8 cellular contexts compared by ENCODE assay signal in the genomic region with DNA sequence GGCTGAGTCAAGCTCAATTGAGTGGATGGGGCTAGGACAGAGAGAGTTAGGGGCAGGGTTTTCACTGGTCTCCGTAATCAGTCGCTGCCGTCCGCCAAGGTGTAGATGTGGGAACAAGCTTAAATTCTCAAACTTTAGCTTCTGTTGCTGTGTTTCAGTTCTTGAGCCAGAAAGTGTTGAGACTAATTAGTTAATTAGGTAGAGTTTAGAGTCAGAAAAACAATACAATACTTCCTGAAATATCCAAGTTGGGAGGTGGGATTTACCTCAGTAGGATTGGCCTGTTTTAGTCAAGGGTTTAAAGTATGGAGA. TPM values are rescaled to one million over a fixed set of nuclear protein-coding genes. Genes with fewer than 3 reads are reported as not detected.
A peak's percentile ranks its signal among the peaks of the same experiment; 100 is the strongest.
DNase-seq lines count a peak whose midpoint lies in the region; ATAC-seq and TF ChIP-seq lines count a peak whose summit lies in the region.

No MANE protein-coding gene starts in this region.

- H2AFZ ChIP-seq in OCI-LY3 (ENCODE audit: low read depth, low read length) (peak overlapping the region; percentile 44; the same call in 1 of the 2 replicates), parathyroid adenoma (peak overlapping the region; percentile 92)

- peaks cover 24% of the 10 kb centered on the region for H3K4me1 ChIP-seq in CD8-positive, alpha-beta memory T cell (ENCODE audit: insufficient read depth, low read length)
- H3K4me1 ChIP-seq in OCI-LY3 (ENCODE audit: low read length): peaks cover 22% of the 10 kb centered on the region
- peaks cover 8 to 27% (median 24%) of the 10 kb centered on the region in 4 donors for H3K4me1 ChIP-seq in esophagus muscularis mucosa
- H3K4me1 ChIP-seq in parathyroid adenoma: peaks cover 2% of the 10 kb centered on the region

- ATAC-seq in HG02970 (IDR thresholded peaks at IDR 0.05; ENCODE audit: low FRiP score, unreplicated experiment) (no peak), GM18873 (IDR thresholded peaks at IDR 0.05; ENCODE audit: low FRiP score, unreplicated experiment) (no peak)

- intact Hi-C loops in esophagus muscularis mucosa (cut with DNase I): loop anchor here (1.0 to 10.0 kb wide), 3 partner anchors 40 to 204 kb away; a partner anchor contains a TSS

- H3K79me2 ChIP-seq in OCI-LY3 (ENCODE audit: low read length): peaks cover 62% of the 10 kb centered on the region
- H3K79me2 ChIP-seq in parathyroid adenoma: peaks cover 15% of the 10 kb centered on the region

- peaks cover 9% of the 10 kb centered on the region for H3K36me3 ChIP-seq in CD8-positive, alpha-beta memory T cell (ENCODE audit: insufficient read depth, low read length)
- H3K36me3 ChIP-seq in OCI-LY3 (replicated peaks; ENCODE audit: low read depth, low read length) (peaks cover 32% of the 10 kb centered on the region), esophagus muscularis mucosa (no peaks in the 10 kb centered on the region), parathyroid adenoma (ENCODE audit: control insufficient read depth, insufficient read depth, low read length) (no peaks in the 10 kb centered on the region)

- H3K9me3 ChIP-seq in CD8-positive, alpha-beta memory T cell (ENCODE audit: low read length): no peaks in the 10 kb centered on the region
- H3K9me3 ChIP-seq in OCI-LY3 (ENCODE audit: insufficient read depth, low read length) (no peaks in the 10 kb centered on the region), esophagus muscularis mucosa (no peaks in the 10 kb centered on the region), parathyroid adenoma (ENCODE audit: control insufficient read depth, low read length) (no peaks in the 10 kb centered on the region)

- H3K4me2 ChIP-seq in OCI-LY3 (ENCODE audit: low read length) (peak overlapping the region; percentile 84), parathyroid adenoma (ENCODE audit: low read length) (peak overlapping the region; percentile 96)

- H3K27me3 ChIP-seq in CD8-positive, alpha-beta memory T cell (ENCODE audit: insufficient read depth, low read length, poor library complexity, severe bottlenecking): no peaks in the 10 kb centered on the region
- H3K27me3 ChIP-seq in OCI-LY3 (ENCODE audit: low read depth, low read length) (no peaks in the 10 kb centered on the region), esophagus muscularis mucosa (no peaks in the 10 kb centered on the region), parathyroid adenoma (ENCODE audit: control insufficient read depth, insufficient read depth, low read length) (no peaks in the 10 kb centered on the region)

- peaks cover 32% of the 10 kb centered on the region for H4K20me1 ChIP-seq in OCI-LY3 (ENCODE audit: insufficient read depth, low read length)

- no peak for TF ChIP-seq POLR2A in esophagus muscularis mucosa (IDR thresholded peaks at IDR 0.05; ENCODE audit: low read depth)

- CTCF ChIA-PET in CD8-positive, alpha-beta memory T cell (lab: Charles Lee): interaction anchor here (1.2 to 2.8 kb wide), 9 partner anchors 11 to 203 kb away, joined by 3 to 29 read pairs (median 5); a partner anchor contains a TSS

- peaks cover 22 to 25% (median 24%) of the 10 kb centered on the region in 3 donors for H3K4me1 Mint-ChIP-seq in CD8-positive, alpha-beta memory T cell

- H3K27me3 Mint-ChIP-seq in CD8-positive, alpha-beta memory T cell: peaks cover 0 to 5% of the 10 kb centered on the region in 2 donors

- no peak overlapping the region for H3K27ac Mint-ChIP-seq in CD8-positive, alpha-beta memory T cell

- 0% methylated on average over 4 of the region's 4 CpGs for WGBS in esophagus muscularis mucosa

- TF ChIP-seq CTCF in OCI-LY3 (IDR thresholded peaks at IDR 0.05; ENCODE audit: low read depth, low read length): no peak
- no peak for TF ChIP-seq CTCF in esophagus muscularis mucosa (IDR thresholded peaks at IDR 0.05)
- TF ChIP-seq CTCF in parathyroid adenoma (IDR thresholded peaks at IDR 0.05): no peak

- POLR2A ChIA-PET in CD8-positive, alpha-beta memory T cell (lab: Charles Lee): interaction anchor here (0.8 to 7.0 kb wide), 13 partner anchors 9 to 484 kb away, joined by 3 to 182 read pairs (median 5); a partner anchor contains a TSS

- H3K36me3 Mint-ChIP-seq in CD8-positive, alpha-beta memory T cell: peaks cover 0 to 12% (median 1%) of the 10 kb centered on the region in 3 donors

- H3K27ac ChIP-seq in CD8-positive, alpha-beta memory T cell (ENCODE audit: low read depth, low read length): peak overlapping the region; percentile 99
- H3K27ac ChIP-seq in OCI-LY3 (ENCODE audit: low read length) (peak overlapping the region; percentile 96), esophagus muscularis mucosa (replicated peaks in 1 of 4) (peak overlapping the region; percentile 94 to 100 (median 100)), parathyroid adenoma (peak overlapping the region; percentile 100)

- peak overlapping the region; percentile 88 for H3K9ac ChIP-seq in OCI-LY3 (ENCODE audit: low read length)
- peak overlapping the region; percentile 71 for H3K9ac ChIP-seq in parathyroid adenoma

- TF ChIP-seq EP300 in esophagus muscularis mucosa (IDR thresholded peaks at IDR 0.05): no peak

- H3K4me3 ChIP-seq in CD8-positive, alpha-beta memory T cell (ENCODE audit: low read length): peak overlapping the region; percentile 73
- peak overlapping the region; percentile 98 for H3K4me3 ChIP-seq in OCI-LY3 (ENCODE audit: low read length)
- peak overlapping the region; percentile 64 to 98 (median 90) for H3K4me3 ChIP-seq in esophagus muscularis mucosa
- peak overlapping the region; percentile 95 for H3K4me3 ChIP-seq in parathyroid adenoma (ENCODE audit: low read depth, low read length)

- H3K9me3 Mint-ChIP-seq in CD8-positive, alpha-beta memory T cell: peaks cover 0 to 3% (median 0%) of the 10 kb centered on the region in 5 donors

- no peak for DNase-seq in CD8-positive, alpha-beta memory T cell
- DNase-seq in esophagus muscularis mucosa (ENCODE audit: extremely low spot score) (no peak), nucleus accumbens (lab: John Stamatoyannopoulos, UW) (no peak), middle frontal gyrus (ENCODE audit: extremely low spot score, low spot score) (no peak)

- H3K4me3 Mint-ChIP-seq in CD8-positive, alpha-beta memory T cell: no peak overlapping the region

RNA-seq across cellular contexts. Expression of a gene that starts 1.1 kb away (rescaled TPM):
- total RNA-seq in CD8-positive, alpha-beta memory T cell: 100 to 1,000 TPM; 436 to 452 TPM
- 466 TPM for polyA plus RNA-seq in CD8-positive, alpha-beta memory T cell
- total RNA-seq in esophagus muscularis mucosa: 100 to 1,000 TPM; 332 to 438 (median 394) TPM

RNA-seq across cellular contexts. Expression of a gene that starts 40.3 kb away (rescaled TPM):
- 10 to 100 TPM; 43.6 to 43.7 TPM for total RNA-seq in CD8-positive, alpha-beta memory T cell
- 36.0 TPM for polyA plus RNA-seq in CD8-positive, alpha-beta memory T cell
- total RNA-seq in esophagus muscularis mucosa: 10 to 100 TPM in 2 of 4 donors, 1 to 10 TPM in 2; 6.6 to 13.3 (median 10.3) TPM
